ENCODE assay signal across 11 cellular contexts in the genomic region with DNA sequence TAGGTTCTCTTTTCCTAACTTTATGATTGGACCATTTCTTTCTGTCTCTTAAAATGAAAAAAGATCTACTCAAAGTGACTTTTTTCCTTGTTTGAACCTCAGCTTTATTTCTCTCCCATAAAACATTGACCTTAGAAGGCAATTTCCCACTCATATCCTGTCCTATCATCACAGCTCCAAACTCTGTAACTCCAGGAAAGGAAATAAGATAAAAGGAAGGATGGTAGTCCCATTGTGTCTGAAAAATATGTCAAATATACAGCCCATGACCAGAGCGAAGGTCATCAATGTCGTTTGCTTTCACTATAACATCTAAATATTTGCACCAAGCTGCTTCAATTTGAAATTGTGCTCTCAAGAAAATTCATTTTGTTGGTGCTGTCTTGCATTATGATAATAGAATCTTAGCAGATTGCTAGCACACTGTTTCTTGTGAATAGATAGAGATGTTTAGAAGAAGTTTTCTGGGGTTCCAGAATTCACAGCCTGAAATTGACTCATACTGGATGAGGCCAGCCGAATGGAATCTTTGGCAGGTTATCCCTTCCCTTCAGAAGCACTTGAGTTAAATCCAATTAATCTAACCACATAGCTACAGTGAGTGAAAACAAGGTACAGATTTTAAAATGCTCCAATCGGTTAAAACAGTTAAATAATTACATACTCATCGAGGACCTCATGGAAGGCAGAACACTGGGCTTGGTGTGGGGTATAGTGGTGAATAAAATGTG.
DNase-seq lines count a peak whose midpoint lies in the region; ATAC-seq and TF ChIP-seq lines count a peak whose summit lies in the region.
"Had no signal": no experiment of that assay in that cellular context is flagged by ENCODE, and none has a peak within 500 bp of the region (broad histone marks: within the 10 kb centered on the region; RNA-seq: fewer than 3 reads in every experiment).

No MANE protein-coding gene starts in this region.

- H3K4me3 ChIP-seq in foreskin fibroblast (ENCODE audit: low read depth in 1 of 2, low read length in 2 of 2) (no peak overlapping the region), Karpas-422 (ENCODE audit: low read length) (no peak overlapping the region)
- H3K4me3 ChIP-seq: adrenal gland had no signal

- no peaks in the 10 kb centered on the region for H3K36me3 ChIP-seq in Karpas-422 (ENCODE audit: insufficient read depth, low read length)
- H3K36me3 ChIP-seq: adrenal gland had no signal

- H3K36me3 Mint-ChIP-seq in WTC11 (peaks cover 20% of the 10 kb centered on the region), CD14-positive monocyte (no peaks in the 10 kb centered on the region)

- DNase-seq in AG20443 (ENCODE audit: low spot score) (peak; percentile 69), WTC11 (ENCODE audit: low spot score) (no peak), foreskin fibroblast (peak; percentile 82 to 89), renal cortical epithelial cell (ENCODE audit: low read depth) (peak; percentile 93), NCI-H2227 (lab: John Stamatoyannopoulos, UW; ENCODE audit: unreplicated experiment) (no peak), CD14-positive monocyte (ENCODE audit: low spot score) (no peak), Karpas-422 (no peak)
- DNase-seq: activated CD4-positive, CD25-positive, alpha-beta regulatory T cell treated with anti-CD3 and anti-CD28 coated beads, Interleukin-2, amount 50 U/mL, for 72 hours; CD8-positive, alpha-beta memory T cell had no signal

- no peaks in the 10 kb centered on the region for H3K9me2 ChIP-seq in Karpas-422 (replicated peaks; ENCODE audit: insufficient read depth, low read length)

- POLR2A ChIA-PET in WTC11 (lab: Charles Lee), result no interaction called here

- ATAC-seq in WTC11, result no peak
- no peak for ATAC-seq in HG02763 (IDR thresholded peaks at IDR 0.05; ENCODE audit: unreplicated experiment)

- peaks cover 4% of the 10 kb centered on the region for H3K4me1 Mint-ChIP-seq in WTC11
- no peaks in the 10 kb centered on the region for H3K4me1 Mint-ChIP-seq in CD14-positive monocyte
- H3K4me1 Mint-ChIP-seq: CD8-positive, alpha-beta memory T cell had no signal

- H3K4me3 Mint-ChIP-seq in WTC11, result no peak overlapping the region
- H3K4me3 Mint-ChIP-seq in CD14-positive monocyte, result no peak overlapping the region
- H3K4me3 Mint-ChIP-seq: CD8-positive, alpha-beta memory T cell had no signal

- H3K4me1 ChIP-seq in Karpas-422 (ENCODE audit: low read length), result no peaks in the 10 kb centered on the region

- no peaks in the 10 kb centered on the region for H3K9me3 Mint-ChIP-seq in WTC11
- peaks cover 0 to 2% (median 0%) of the 10 kb centered on the region in 7 donors for H3K9me3 Mint-ChIP-seq in CD14-positive monocyte
- H3K9me3 Mint-ChIP-seq: CD8-positive, alpha-beta memory T cell had no signal

- H3K27ac ChIP-seq in Karpas-422 (ENCODE audit: low read length), result no peak overlapping the region

- H3K9ac ChIP-seq in Karpas-422 (ENCODE audit: low read length), result no peak overlapping the region

- H3K27me3 Mint-ChIP-seq in WTC11 (ENCODE audit: low read depth), result no peaks in the 10 kb centered on the region
- H3K27me3 Mint-ChIP-seq in CD14-positive monocyte (ENCODE audit: low read depth in 3 of 3), result no peaks in the 10 kb centered on the region
- H3K27me3 Mint-ChIP-seq: CD8-positive, alpha-beta memory T cell had no signal

- H3K27me3 ChIP-seq in Karpas-422 (ENCODE audit: low read length), result no peaks in the 10 kb centered on the region
- H3K27me3 ChIP-seq: adrenal gland had no signal

- no peak overlapping the region for H2AFZ ChIP-seq in Karpas-422 (ENCODE audit: low read length)

- TF ChIP-seq CTCF in WTC11 (IDR thresholded peaks at IDR 0.05), result no peak
- TF ChIP-seq CTCF in foreskin fibroblast (IDR thresholded peaks at IDR 0.05; ENCODE audit: low read depth, low read length), result no peak
- TF ChIP-seq CTCF in CD14-positive monocyte (IDR thresholded peaks at IDR 0.05), result no peak

- H3K9me3 ChIP-seq in Karpas-422 (ENCODE audit: low read length), result no peaks in the 10 kb centered on the region
- H3K9me3 ChIP-seq: adrenal gland had no signal

- CTCF ChIA-PET in WTC11 (lab: Charles Lee), result interaction anchor here (3.6 kb wide), 1 partner anchor 10 kb away, joined by 18 read pairs; no protein-coding TSS in a partner anchor

- intact Hi-C loops in CD14-positive monocyte (cut with micrococcal nuclease), result no loop called here

- H3K79me2 ChIP-seq in Karpas-422 (ENCODE audit: low read length), result no peaks in the 10 kb centered on the region

- peak overlapping the region; percentile 59; the same call in 1 of the 2 replicates for H3K27ac Mint-ChIP-seq in WTC11
- H3K27ac Mint-ChIP-seq in CD14-positive monocyte, result no peak overlapping the region

- H4K20me1 ChIP-seq in Karpas-422 (ENCODE audit: insufficient read depth, low read depth, low read length), result no peaks in the 10 kb centered on the region

- H3K4me2 ChIP-seq in Karpas-422 (ENCODE audit: low read depth, low read length, poor library complexity, severe bottlenecking), result no peak overlapping the region

TF ChIP-seq in WTC11, 78 proteins besides CTCF, POLR2A, EP300 and RAD21 (continues in another document):
- TF ChIP-seq, protein P1, sequence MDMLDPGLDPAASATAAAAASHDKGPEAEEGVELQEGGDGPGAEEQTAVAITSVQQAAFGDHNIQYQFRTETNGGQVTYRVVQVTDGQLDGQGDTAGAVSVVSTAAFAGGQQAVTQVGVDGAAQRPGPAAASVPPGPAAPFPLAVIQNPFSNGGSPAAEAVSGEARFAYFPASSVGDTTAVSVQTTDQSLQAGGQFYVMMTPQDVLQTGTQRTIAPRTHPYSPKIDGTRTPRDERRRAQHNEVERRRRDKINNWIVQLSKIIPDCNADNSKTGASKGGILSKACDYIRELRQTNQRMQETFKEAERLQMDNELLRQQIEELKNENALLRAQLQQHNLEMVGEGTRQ (CRISPR knock-in tag; IDR thresholded peaks at IDR 0.05), result no peak
- TF ChIP-seq, protein P2, sequence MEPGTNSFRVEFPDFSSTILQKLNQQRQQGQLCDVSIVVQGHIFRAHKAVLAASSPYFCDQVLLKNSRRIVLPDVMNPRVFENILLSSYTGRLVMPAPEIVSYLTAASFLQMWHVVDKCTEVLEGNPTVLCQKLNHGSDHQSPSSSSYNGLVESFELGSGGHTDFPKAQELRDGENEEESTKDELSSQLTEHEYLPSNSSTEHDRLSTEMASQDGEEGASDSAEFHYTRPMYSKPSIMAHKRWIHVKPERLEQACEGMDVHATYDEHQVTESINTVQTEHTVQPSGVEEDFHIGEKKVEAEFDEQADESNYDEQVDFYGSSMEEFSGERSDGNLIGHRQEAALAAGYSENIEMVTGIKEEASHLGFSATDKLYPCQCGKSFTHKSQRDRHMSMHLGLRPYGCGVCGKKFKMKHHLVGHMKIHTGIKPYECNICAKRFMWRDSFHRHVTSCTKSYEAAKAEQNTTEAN (CRISPR knock-in tag; IDR thresholded peaks at IDR 0.05), result no peak
- TF ChIP-seq NR2C2 (CRISPR knock-in tag; IDR thresholded peaks at IDR 0.05) (no peak), PRRX2 (CRISPR knock-in tag; IDR thresholded peaks at IDR 0.05) (no peak), SOX15 (CRISPR knock-in tag; IDR thresholded peaks at IDR 0.05) (no peak), ZNF232 (CRISPR knock-in tag; IDR thresholded peaks at IDR 0.05) (no peak), SMAD3 (CRISPR knock-in tag; IDR thresholded peaks at IDR 0.05; ENCODE audit: borderline replicate concordance) (no peak), FOXK1 (CRISPR knock-in tag; IDR thresholded peaks at IDR 0.05) (no peak), ZNF396 (CRISPR knock-in tag; IDR thresholded peaks at IDR 0.05; ENCODE audit: borderline replicate concordance) (no peak), TCF7 (CRISPR knock-in tag; IDR thresholded peaks at IDR 0.05; ENCODE audit: low read depth) (no peak), JAZF1 (CRISPR knock-in tag; IDR thresholded peaks at IDR 0.05) (no peak), EMX1 (CRISPR knock-in tag; IDR thresholded peaks at IDR 0.05) (no peak)
- TF ChIP-seq, protein P3, sequence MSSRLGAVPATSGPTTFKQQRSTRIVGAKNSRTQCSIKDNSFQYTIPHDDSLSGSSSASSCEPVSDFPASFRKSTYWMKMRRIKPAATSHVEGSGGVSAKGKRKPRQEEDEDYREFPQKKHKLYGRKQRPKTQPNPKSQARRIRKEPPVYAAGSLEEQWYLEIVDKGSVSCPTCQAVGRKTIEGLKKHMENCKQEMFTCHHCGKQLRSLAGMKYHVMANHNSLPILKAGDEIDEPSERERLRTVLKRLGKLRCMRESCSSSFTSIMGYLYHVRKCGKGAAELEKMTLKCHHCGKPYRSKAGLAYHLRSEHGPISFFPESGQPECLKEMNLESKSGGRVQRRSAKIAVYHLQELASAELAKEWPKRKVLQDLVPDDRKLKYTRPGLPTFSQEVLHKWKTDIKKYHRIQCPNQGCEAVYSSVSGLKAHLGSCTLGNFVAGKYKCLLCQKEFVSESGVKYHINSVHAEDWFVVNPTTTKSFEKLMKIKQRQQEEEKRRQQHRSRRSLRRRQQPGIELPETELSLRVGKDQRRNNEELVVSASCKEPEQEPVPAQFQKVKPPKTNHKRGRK (CRISPR knock-in tag; IDR thresholded peaks at IDR 0.05; ENCODE audit: borderline replicate concordance), result no peak
- TF ChIP-seq, protein P4, sequence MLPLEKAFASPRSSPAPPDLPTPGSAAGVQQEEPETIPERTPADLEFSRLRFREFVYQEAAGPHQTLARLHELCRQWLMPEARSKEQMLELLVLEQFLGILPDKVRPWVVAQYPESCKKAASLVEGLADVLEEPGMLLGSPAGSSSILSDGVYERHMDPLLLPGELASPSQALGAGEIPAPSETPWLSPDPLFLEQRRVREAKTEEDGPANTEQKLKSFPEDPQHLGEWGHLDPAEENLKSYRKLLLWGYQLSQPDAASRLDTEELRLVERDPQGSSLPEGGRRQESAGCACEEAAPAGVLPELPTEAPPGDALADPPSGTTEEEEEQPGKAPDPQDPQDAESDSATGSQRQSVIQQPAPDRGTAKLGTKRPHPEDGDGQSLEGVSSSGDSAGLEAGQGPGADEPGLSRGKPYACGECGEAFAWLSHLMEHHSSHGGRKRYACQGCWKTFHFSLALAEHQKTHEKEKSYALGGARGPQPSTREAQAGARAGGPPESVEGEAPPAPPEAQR (CRISPR knock-in tag; IDR thresholded peaks at IDR 0.05), result no peak

Comparison
In these comparisons a context has a peak if more than half of its experiments do, and no peak if none do; other contexts are left out.
1. DNase-seq: peak in AG20443 (single experiment), foreskin fibroblast (2 of 2) and renal cortical epithelial cell (single experiment); none in WTC11 (single experiment), NCI-H2227 (single experiment), CD14-positive monocyte (single experiment) and Karpas-422 (single experiment).